ENCODE assay signal across 1 cellular context in genomic region chr12:53984901-53985357, GRCh38.
TF ChIP-seq lines count a peak whose summit lies in the region.

Gene HOXC10 (plus strand): TSS chr12:53985146. CDS start chr12:53985260, 114 bp downstream.

TF ChIP-seq in HepG2, 621 proteins besides CTCF, POLR2A, EP300 and RAD21 (continued from another document and continues in another):
- no peak for TF ChIP-seq ZBED4 (CRISPR knock-in tag; IDR thresholded peaks at IDR 0.05; ENCODE audit: borderline replicate concordance)
- no peak for TF ChIP-seq ZNF784 (CRISPR knock-in tag; IDR thresholded peaks at IDR 0.05; ENCODE audit: borderline replicate concordance)
- TF ChIP-seq PHF5A (CRISPR knock-in tag; IDR thresholded peaks at IDR 0.05; ENCODE audit: low read depth, unreplicated experiment) = no peak
- TF ChIP-seq SALL1 (CRISPR knock-in tag; IDR thresholded peaks at IDR 0.05) = no peak
- TF ChIP-seq ZBTB46 (CRISPR knock-in tag; IDR thresholded peaks at IDR 0.05; ENCODE audit: borderline replicate concordance) = no peak
- no peak for TF ChIP-seq ZNF710 (CRISPR knock-in tag; IDR thresholded peaks at IDR 0.05; ENCODE audit: borderline replicate concordance)
- no peak for TF ChIP-seq ZNF678 (CRISPR knock-in tag; IDR thresholded peaks at IDR 0.05)
- TF ChIP-seq CBX2 (IDR thresholded peaks at IDR 0.05; ENCODE audit: low read depth, low read length) = no peak
- TF ChIP-seq CBX2 (CRISPR knock-in tag; IDR thresholded peaks at IDR 0.05; ENCODE audit: low read depth) = no peak
- 0 out of 2 replicates have a peak, but pooled peaks have one; percentile 29 for TF ChIP-seq PATZ1 (CRISPR knock-in tag; IDR thresholded peaks at IDR 0.05)
- no peak for TF ChIP-seq ZNF317 (CRISPR knock-in tag; IDR thresholded peaks at IDR 0.05)
- no peak for TF ChIP-seq PCBP2 (optimal IDR thresholded peaks at IDR 0.05; ENCODE audit: low read depth, low read length, poor library complexity, severe bottlenecking)
- TF ChIP-seq ZNF629 (CRISPR knock-in tag; conservative IDR thresholded peaks at IDR 0.05) = no peak
- no peak for TF ChIP-seq PLSCR1 (CRISPR knock-in tag; IDR thresholded peaks at IDR 0.05; ENCODE audit: borderline replicate concordance)
- TF ChIP-seq ZNF547 (CRISPR knock-in tag; IDR thresholded peaks at IDR 0.05) = no peak
- TF ChIP-seq ZFP36L1 (CRISPR knock-in tag; IDR thresholded peaks at IDR 0.05) = no peak
- TF ChIP-seq CENPT (CRISPR knock-in tag; IDR thresholded peaks at IDR 0.05; ENCODE audit: low read depth) = no peak
- no peak for TF ChIP-seq RBAK (CRISPR knock-in tag; IDR thresholded peaks at IDR 0.05)
- TF ChIP-seq ZSCAN20 (CRISPR knock-in tag; IDR thresholded peaks at IDR 0.05; ENCODE audit: borderline replicate concordance) = no peak
- TF ChIP-seq MAFK (conservative IDR thresholded peaks at IDR 0.05 in 1 of 2, IDR thresholded peaks at IDR 0.05 in 1 of 2; ENCODE audit: low read length in 2 of 2) = no peak
- no peak for TF ChIP-seq TCF7L2 (IDR thresholded peaks at IDR 0.05; ENCODE audit: low read depth, low read length)
- TF ChIP-seq SRSF9 (IDR thresholded peaks at IDR 0.05; ENCODE audit: borderline replicate concordance, insufficient read depth, low read depth, low read length, poor library complexity, severe bottlenecking) = no peak
- no peak for TF ChIP-seq HDAC2 (CRISPR knock-in tag; IDR thresholded peaks at IDR 0.05)
- no peak for TF ChIP-seq ZNF672 (CRISPR knock-in tag; IDR thresholded peaks at IDR 0.05)
- no peak for TF ChIP-seq CEBPZ (IDR thresholded peaks at IDR 0.05; ENCODE audit: low read length)
- TF ChIP-seq ZNF3 (CRISPR knock-in tag; IDR thresholded peaks at IDR 0.05) = no peak
- TF ChIP-seq ZNF546 (CRISPR knock-in tag; conservative IDR thresholded peaks at IDR 0.05) = no peak
- no peak for TF ChIP-seq HNRNPUL1 (IDR thresholded peaks at IDR 0.05; ENCODE audit: low read depth, low read length)
- TF ChIP-seq KLF13 (CRISPR knock-in tag; IDR thresholded peaks at IDR 0.05) = no peak
- TF ChIP-seq ZNF263 (CRISPR knock-in tag; IDR thresholded peaks at IDR 0.05) = no peak
- TF ChIP-seq TEAD2 (CRISPR knock-in tag; IDR thresholded peaks at IDR 0.05) = no peak
- no peak for TF ChIP-seq TEAD3 (CRISPR knock-in tag; optimal IDR thresholded peaks at IDR 0.05; ENCODE audit: borderline replicate concordance)
- no peak for TF ChIP-seq FOXP4 (CRISPR knock-in tag; IDR thresholded peaks at IDR 0.05)
- 0 out of 2 replicates have a peak, but pooled peaks have one; percentile 40 for TF ChIP-seq ZNF572 (CRISPR knock-in tag; IDR thresholded peaks at IDR 0.05)
- TF ChIP-seq KMT2B (CRISPR knock-in tag; IDR thresholded peaks at IDR 0.05) = no peak
- TF ChIP-seq RARA (CRISPR knock-in tag; IDR thresholded peaks at IDR 0.05) = peak; percentile 38; the same call in 1 of the 2 replicates
- TF ChIP-seq BATF2 (CRISPR knock-in tag; IDR thresholded peaks at IDR 0.05) = no peak
- TF ChIP-seq ADNP (CRISPR knock-in tag; IDR thresholded peaks at IDR 0.05) = no peak
- TF ChIP-seq LCORL (IDR thresholded peaks at IDR 0.05) = no peak
- no peak for TF ChIP-seq LCORL (CRISPR knock-in tag; IDR thresholded peaks at IDR 0.05)
- no peak for TF ChIP-seq TRIM24 (CRISPR knock-in tag; IDR thresholded peaks at IDR 0.05)
- TF ChIP-seq ATF2 (CRISPR knock-in tag; IDR thresholded peaks at IDR 0.05) = peak; percentile 60
